Comparison of ENCODE assay signal across 1 cellular context in the genomic region with DNA sequence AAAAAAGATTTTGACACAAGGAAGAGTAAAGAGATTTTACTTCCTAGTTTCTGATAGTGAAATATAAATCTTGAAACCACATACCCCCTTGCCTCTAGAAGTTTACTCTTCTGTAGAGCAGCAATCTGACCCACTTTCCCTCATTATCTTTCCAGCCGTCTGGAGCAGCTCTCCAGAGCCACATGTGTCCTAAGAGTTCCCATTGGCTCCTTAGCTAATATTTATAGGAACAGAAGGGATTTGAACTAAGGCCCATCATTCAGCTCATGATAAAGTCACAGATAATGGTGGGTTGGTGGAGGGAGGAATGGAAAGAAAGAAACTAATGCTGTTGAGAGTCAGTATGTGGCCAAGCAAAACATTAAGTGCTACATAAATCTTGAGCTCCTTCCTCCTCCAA.
TF ChIP-seq lines count a peak whose summit lies in the region.

No MANE protein-coding gene starts in this region.

TF ChIP-seq in endothelial cell of umbilical vein, 7 proteins besides CTCF, POLR2A, EP300 and RAD21 (continued from another document):
- no peak for TF ChIP-seq POLR2AphosphoS5 (IDR thresholded peaks at IDR 0.05; ENCODE audit: insufficient read depth, low read depth, low read length)
- TF ChIP-seq MYC (IDR thresholded peaks at IDR 0.05; ENCODE audit: low read depth, low read length), result no peak
